17 cellular contexts compared by ENCODE assay signal in the genomic region with DNA sequence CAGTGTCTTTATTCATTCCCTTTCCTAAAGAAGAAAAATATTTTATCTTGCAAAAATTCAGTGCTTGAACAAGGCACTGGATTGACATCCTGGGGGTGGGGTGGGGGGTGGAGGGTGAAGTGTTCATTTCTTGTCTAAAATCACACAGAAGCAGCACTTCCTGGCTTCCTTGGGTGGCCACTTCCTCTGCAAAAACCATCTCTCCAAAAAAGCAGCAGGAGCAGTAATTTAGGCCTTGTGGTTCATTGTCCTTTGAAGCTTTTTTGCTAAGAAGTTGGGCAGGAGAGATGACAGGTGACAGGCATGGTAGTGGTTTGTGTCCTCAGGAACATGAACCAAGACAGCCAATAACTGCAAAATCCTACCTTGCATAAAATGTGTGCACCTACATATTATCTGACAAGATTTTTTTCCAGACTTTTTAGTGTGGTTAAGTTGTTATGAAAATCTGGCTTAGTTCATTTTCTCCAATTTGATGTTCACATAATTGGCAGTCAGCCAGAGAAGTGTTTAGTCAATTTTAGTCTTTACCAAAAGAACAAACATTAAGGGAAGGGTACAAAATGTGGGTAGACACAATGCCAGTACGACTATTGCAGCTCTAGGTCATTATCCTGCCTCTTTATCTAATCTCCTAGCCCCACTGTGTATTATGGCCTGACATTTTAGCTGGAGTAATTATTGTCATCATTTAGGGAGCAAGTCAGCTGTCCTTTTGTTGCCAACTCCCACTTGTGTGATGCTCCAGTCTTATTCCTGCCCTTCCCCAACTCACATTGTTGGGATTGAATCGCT.
DNase-seq lines count a peak whose midpoint lies in the region; ATAC-seq, FAIRE-seq and TF ChIP-seq lines count a peak whose summit lies in the region.
"Had no signal": no experiment of that assay in that cellular context is flagged by ENCODE, and none has a peak within 500 bp of the region (broad histone marks: within the 10 kb centered on the region; RNA-seq: fewer than 3 reads in every experiment).

No MANE protein-coding gene starts in this region.

- H3K36me3 ChIP-seq in neural progenitor cell = no peaks in the 10 kb centered on the region
- H3K36me3 ChIP-seq: colonic mucosa, heart right ventricle had no signal

- CTCF ChIA-PET in HEK293T (lab: Yijun Ruan, JAX) = interaction anchor here (1.6 kb wide), 1 partner anchor 119 kb away, joined by 3 read pairs; no protein-coding TSS in a partner anchor

- peaks cover 31% of the 10 kb centered on the region for H3K4me1 Mint-ChIP-seq in activated T-cell treated with anti-CD3 and anti-CD28 coated beads, Interleukin-2, amount 50 U/mL, for 72 hours (ENCODE audit: low read depth)
- H3K4me1 Mint-ChIP-seq in T-helper 1 cell treated with Interleukin-12 subunit alpha and Interleukin-12 subunit beta and Interleukin-4 antibody, amounts not matched to agents 30 μg/mL and 1 μg/mL, for 36 hours (ENCODE audit: low read depth) = peaks cover 27% of the 10 kb centered on the region
- peaks cover 33% of the 10 kb centered on the region for H3K4me1 Mint-ChIP-seq in neural progenitor cell
- H3K4me1 Mint-ChIP-seq: IgD-negative memory B cell had no signal

- no peak overlapping the region for H3K9ac ChIP-seq in neural progenitor cell

- no peak for TF ChIP-seq POLR2A in GM12891 (IDR thresholded peaks at IDR 0.05; ENCODE audit: low read depth, low read length)

- no peaks in the 10 kb centered on the region for H3K9me3 ChIP-seq in neural progenitor cell (ENCODE audit: low read depth)
- H3K9me3 ChIP-seq: colonic mucosa, heart right ventricle had no signal

- no peak overlapping the region for H2AFZ ChIP-seq in neural progenitor cell (replicated peaks)

- no peaks in the 10 kb centered on the region for H3K36me3 Mint-ChIP-seq in activated T-cell treated with anti-CD3 and anti-CD28 coated beads, Interleukin-2, amount 50 U/mL, for 72 hours (ENCODE audit: insufficient read depth in 2 of 2)
- no peaks in the 10 kb centered on the region for H3K36me3 Mint-ChIP-seq in T-helper 1 cell treated with Interleukin-12 subunit alpha and Interleukin-12 subunit beta and Interleukin-4 antibody, amounts not matched to agents 30 μg/mL and 1 μg/mL, for 36 hours (ENCODE audit: low read depth)
- no peaks in the 10 kb centered on the region for H3K36me3 Mint-ChIP-seq in neural progenitor cell
- H3K36me3 Mint-ChIP-seq: IgD-negative memory B cell had no signal

- peak overlapping the region; percentile 96 for H3K27ac ChIP-seq in neural progenitor cell
- H3K27ac ChIP-seq: colonic mucosa, heart right ventricle had no signal

- no peaks in the 10 kb centered on the region for H3K27me3 Mint-ChIP-seq in activated T-cell treated with anti-CD3 and anti-CD28 coated beads, Interleukin-2, amount 50 U/mL, for 72 hours (ENCODE audit: low read depth)
- no peaks in the 10 kb centered on the region for H3K27me3 Mint-ChIP-seq in T-helper 1 cell treated with Interleukin-12 subunit alpha and Interleukin-12 subunit beta and Interleukin-4 antibody, amounts not matched to agents 30 μg/mL and 1 μg/mL, for 36 hours (ENCODE audit: low read depth)
- H3K27me3 Mint-ChIP-seq in neural progenitor cell (ENCODE audit: insufficient read depth, low read depth) = peaks cover 5% of the 10 kb centered on the region

- H3K9me3 Mint-ChIP-seq in activated T-cell treated with anti-CD3 and anti-CD28 coated beads, Interleukin-2, amount 50 U/mL, for 72 hours = no peaks in the 10 kb centered on the region
- no peaks in the 10 kb centered on the region for H3K9me3 Mint-ChIP-seq in T-helper 1 cell treated with Interleukin-12 subunit alpha and Interleukin-12 subunit beta and Interleukin-4 antibody, amounts not matched to agents 30 μg/mL and 1 μg/mL, for 36 hours
- H3K9me3 Mint-ChIP-seq in neural progenitor cell = no peaks in the 10 kb centered on the region

- peak overlapping the region; percentile 40 for H3K4me3 ChIP-seq in neural progenitor cell
- H3K4me3 ChIP-seq: colonic mucosa, heart right ventricle had no signal

- no peak overlapping the region for H3K27ac Mint-ChIP-seq in activated T-cell treated with anti-CD3 and anti-CD28 coated beads, Interleukin-2, amount 50 U/mL, for 72 hours
- peak overlapping the region; percentile 43 for H3K27ac Mint-ChIP-seq in T-helper 1 cell treated with Interleukin-12 subunit alpha and Interleukin-12 subunit beta and Interleukin-4 antibody, amounts not matched to agents 30 μg/mL and 1 μg/mL, for 36 hours
- no peak overlapping the region for H3K27ac Mint-ChIP-seq in neural progenitor cell
- H3K27ac Mint-ChIP-seq: IgD-negative memory B cell had no signal

- peaks cover 68% of the 10 kb centered on the region for H3K4me1 ChIP-seq in neural progenitor cell
- H3K4me1 ChIP-seq: colonic mucosa, heart right ventricle had no signal

- H3F3A ChIP-seq in neural progenitor cell (ENCODE audit: low read depth) = peaks cover 58% of the 10 kb centered on the region

- TF ChIP-seq CTCF in neural progenitor cell (IDR thresholded peaks at IDR 0.05) = no peak

- no peaks in the 10 kb centered on the region for H3K79me2 ChIP-seq in neural progenitor cell (ENCODE audit: low read depth)

- POLR2A ChIA-PET in HEK293T (lab: Yijun Ruan, JAX) = no interaction called here

- peak; percentile 71 to 72 for ATAC-seq in activated T-cell treated with anti-CD3 and anti-CD28 coated beads, Interleukin-2, amount 50 U/mL, for 72 hours (replicated peaks in 1 of 2)
- no peak for ATAC-seq in HG03139 (IDR thresholded peaks at IDR 0.05; ENCODE audit: unreplicated experiment)
- ATAC-seq: esophagus mucosa, heart right ventricle, left cardiac atrium had no signal

- DNase-seq in activated T-cell treated with anti-CD3 and anti-CD28 coated beads, Interleukin-2, amount 50 U/mL, for 72 hours = no peak
- no peak for DNase-seq in activated T-cell treated with anti-CD3 and anti-CD28 coated beads for 4 hours
- peak; percentile 80 for DNase-seq in NCI-H146 treated with DMSO at 0.1 percent for 48 hours (lab: John Stamatoyannopoulos, UW; ENCODE audit: unreplicated experiment)
- DNase-seq in neural progenitor cell (ENCODE audit: low spot score) = no peak
- DNase-seq in HEK293T (ENCODE audit: extremely low spot score) = no peak
- no peak for DNase-seq in GM12891 (ENCODE audit: insufficient read length, low spot score)
- DNase-seq: activated CD8-positive, alpha-beta memory T cell treated with anti-CD3 and anti-CD28 coated beads, Interleukin-2, amount 50 U/mL, for 4 hours; amniotic stem cell; colonic mucosa; heart right ventricle; left cardiac atrium; NCI-H226; stimulated activated CD4-positive, alpha-beta T cell treated with anti-CD3 and anti-CD28 coated beads, Interleukin-2, amount 100 ng/mL, for 24 hours had no signal

- H4K20me1 ChIP-seq in neural progenitor cell (ENCODE audit: low read depth) = no peaks in the 10 kb centered on the region

- peak overlapping the region in 1 of 2 donors; percentile 10 for H3K4me3 Mint-ChIP-seq in activated T-cell treated with anti-CD3 and anti-CD28 coated beads, Interleukin-2, amount 50 U/mL, for 72 hours
- no peak overlapping the region for H3K4me3 Mint-ChIP-seq in T-helper 1 cell treated with Interleukin-12 subunit alpha and Interleukin-12 subunit beta and Interleukin-4 antibody, amounts not matched to agents 30 μg/mL and 1 μg/mL, for 36 hours
- no peak overlapping the region for H3K4me3 Mint-ChIP-seq in neural progenitor cell
- H3K4me3 Mint-ChIP-seq: IgD-negative memory B cell had no signal

- H3K4me2 ChIP-seq in neural progenitor cell = peak overlapping the region; percentile 76

- H3K27me3 ChIP-seq in neural progenitor cell = no peaks in the 10 kb centered on the region
- H3K27me3 ChIP-seq: colonic mucosa had no signal

- FAIRE-seq in GM12891 (lab: Jason Lieb, UNC) = no peak

TF ChIP-seq in HEK293T, 16 proteins besides CTCF, POLR2A, EP300 and RAD21 (continues in another document):
- no peak for TF ChIP-seq CTBP1 (IDR thresholded peaks at IDR 0.05; ENCODE audit: borderline replicate concordance)
- TF ChIP-seq L3MBTL2 (conservative IDR thresholded peaks at IDR 0.05) = no peak
- TF ChIP-seq ELF4 (IDR thresholded peaks at IDR 0.05) = no peak
- TF ChIP-seq BHLHE40 (IDR thresholded peaks at IDR 0.05; ENCODE audit: borderline replicate concordance) = no peak
- no peak for TF ChIP-seq TARDBP (IDR thresholded peaks at IDR 0.05)
- no peak for TF ChIP-seq SP1 (IDR thresholded peaks at IDR 0.05)
- TF ChIP-seq FOXM1 (IDR thresholded peaks at IDR 0.05; ENCODE audit: borderline replicate concordance) = no peak
- TF ChIP-seq ZNF384 (IDR thresholded peaks at IDR 0.05) = no peak
- TF ChIP-seq NFRKB (IDR thresholded peaks at IDR 0.05) = no peak
- no peak for TF ChIP-seq ARNT (IDR thresholded peaks at IDR 0.05)
- no peak for TF ChIP-seq HDGF (IDR thresholded peaks at IDR 0.05; ENCODE audit: borderline replicate concordance)
- no peak for TF ChIP-seq FOXK2 (IDR thresholded peaks at IDR 0.05)
- TF ChIP-seq LEF1 (IDR thresholded peaks at IDR 0.05; ENCODE audit: borderline replicate concordance) = no peak

TF ChIP-seq in GM12891, 5 proteins besides CTCF, POLR2A, EP300 and RAD21:
- no peak for TF ChIP-seq SPI1 (IDR thresholded peaks at IDR 0.05; ENCODE audit: low read depth, low read length)
- no peak for TF ChIP-seq TAF1 (IDR thresholded peaks at IDR 0.05; ENCODE audit: low read depth, low read length)
- no peak for TF ChIP-seq POLR2AphosphoS5 (IDR thresholded peaks at IDR 0.05; ENCODE audit: low read depth, low read length)
- no peak for TF ChIP-seq POU2F2 (IDR thresholded peaks at IDR 0.05; ENCODE audit: low read depth, low read length)
- TF ChIP-seq PAX5 (IDR thresholded peaks at IDR 0.05; ENCODE audit: insufficient read depth, low read length, severe bottlenecking) = no peak
